15 cellular contexts compared by ENCODE assay signal in the genomic region with DNA sequence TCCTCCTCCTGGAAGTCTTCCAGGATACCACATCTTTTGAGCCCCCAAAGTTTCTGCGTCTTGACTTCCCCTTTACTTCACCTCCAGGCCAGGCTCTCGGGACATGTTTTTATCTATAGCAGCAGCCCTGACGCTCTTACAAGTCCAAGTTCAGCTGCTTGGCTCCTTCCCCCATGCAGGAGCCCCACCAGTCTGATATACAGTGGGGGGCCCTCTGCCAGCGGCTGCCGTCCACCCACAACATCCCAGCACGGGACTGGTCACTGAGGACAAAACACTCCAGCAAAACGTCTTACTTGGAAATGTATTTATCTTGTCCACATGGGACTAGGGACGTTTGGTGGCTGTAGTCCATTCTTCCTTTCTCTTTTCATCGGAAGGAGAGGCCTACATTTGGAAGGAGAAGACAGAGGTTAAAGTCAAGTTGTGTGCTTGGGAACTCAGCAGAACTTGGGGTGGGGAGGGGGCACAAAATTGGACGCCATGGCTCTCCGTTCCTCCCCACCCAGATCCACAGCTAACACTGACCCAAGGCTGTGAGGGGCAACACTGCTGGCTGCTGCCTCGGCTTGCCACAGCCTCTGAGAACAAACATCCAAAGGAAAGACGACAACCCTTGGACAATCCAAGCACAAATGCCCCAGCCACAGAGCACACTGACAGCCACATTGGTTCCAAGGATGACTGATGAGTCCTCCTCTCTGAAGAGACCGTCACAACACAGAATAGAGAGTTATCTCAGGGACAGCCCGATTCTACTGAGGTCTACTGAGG. TPM values are rescaled to one million over a fixed set of nuclear protein-coding genes. Genes with fewer than 3 reads are reported as not detected.
DNase-seq lines count a peak whose midpoint lies in the region; ATAC-seq, FAIRE-seq and TF ChIP-seq lines count a peak whose summit lies in the region.
"Had no signal": no experiment of that assay in that cellular context is flagged by ENCODE, and none has a peak within 500 bp of the region (broad histone marks: within the 10 kb centered on the region; RNA-seq: fewer than 3 reads in every experiment).

No MANE protein-coding gene starts in this region.

- H3K27ac ChIP-seq in HepG2 (ENCODE audit: extremely low read length, insufficient read depth, low read length) (no peak overlapping the region), right lobe of liver (no peak overlapping the region)

- H2AFZ ChIP-seq in HepG2 (ENCODE audit: low read length) = no peak overlapping the region

- H3K27me3 Mint-ChIP-seq in activated T-helper 17 cell treated with anti-CD3 and anti-CD28 coated beads, Interleukin-2, amount 50 U/mL, for 72 hours = no peaks in the 10 kb centered on the region

- no peak overlapping the region for H3K4me2 ChIP-seq in HepG2 (ENCODE audit: low read depth, low read length)

- H3K36me3 Mint-ChIP-seq in activated T-helper 17 cell treated with anti-CD3 and anti-CD28 coated beads, Interleukin-2, amount 50 U/mL, for 72 hours (ENCODE audit: low read depth) = peaks cover 87% of the 10 kb centered on the region

- CTCF ChIA-PET in HepG2 (lab: Yijun Ruan, JAX; ENCODE audit: low intra/inter-chr PET ratio, low total read pairs) = no interaction called here

- no peaks in the 10 kb centered on the region for H3K36me3 ChIP-seq in HepG2 (replicated peaks in 1 of 2; ENCODE audit: control insufficient read depth in 1 of 2, insufficient read depth in 2 of 2, low read length in 2 of 2)
- H3K36me3 ChIP-seq in right lobe of liver = peaks cover 0 to 6% (median 0%) of the 10 kb centered on the region in 4 donors
- H3K36me3 ChIP-seq: BE2C had no signal

- H3K9me3 ChIP-seq in HepG2 (ENCODE audit: low read length) (peaks cover 14% of the 10 kb centered on the region), right lobe of liver (no peaks in the 10 kb centered on the region)
- H3K9me3 ChIP-seq: BE2C had no signal

- TF ChIP-seq EP300 in HepG2 (IDR thresholded peaks at IDR 0.05; ENCODE audit: low read depth in 2 of 2, low read length in 2 of 2) (no peak), HepG2 (CRISPR knock-in tag; IDR thresholded peaks at IDR 0.05; ENCODE audit: borderline replicate concordance) (no peak)

- peak overlapping the region; percentile 36 for H3K27ac Mint-ChIP-seq in activated T-helper 17 cell treated with anti-CD3 and anti-CD28 coated beads, Interleukin-2, amount 50 U/mL, for 72 hours

- peak; percentile 34; the same call in 1 of the 3 replicates for ATAC-seq in HepG2
- ATAC-seq in right lobe of liver = no peak
- no peak for ATAC-seq in activated T-helper 17 cell treated with anti-CD3 and anti-CD28 coated beads, Interleukin-2, amount 50 U/mL, for 72 hours (replicated peaks)
- ATAC-seq in GM19328 (IDR thresholded peaks at IDR 0.05; ENCODE audit: unreplicated experiment) = no peak
- no peak for ATAC-seq in HG02970 (IDR thresholded peaks at IDR 0.05; ENCODE audit: low FRiP score, unreplicated experiment)

- H3K27me3 ChIP-seq in HepG2 (ENCODE audit: control insufficient read depth in 1 of 2, insufficient read depth in 2 of 2, low read length in 2 of 2) = peaks cover 4 to 44% of the 10 kb centered on the region in 2 experiments; a peak in 4 of 5 replicates
- H3K27me3 ChIP-seq in right lobe of liver = no peaks in the 10 kb centered on the region
- H3K27me3 ChIP-seq: BE2C had no signal

- TF ChIP-seq RAD21 in HepG2 (CRISPR knock-in tag; IDR thresholded peaks at IDR 0.05) = no peak

- intact Hi-C loops in HepG2 (cut with micrococcal nuclease; ENCODE audit: unreplicated experiment) (no loop called here), right lobe of liver (cut with DNase I) (no loop called here)

- POLR2A ChIA-PET in HepG2 (lab: Yijun Ruan, JAX) = no interaction called here

- H3K4me1 Mint-ChIP-seq in activated T-helper 17 cell treated with anti-CD3 and anti-CD28 coated beads, Interleukin-2, amount 50 U/mL, for 72 hours = peaks cover 5% of the 10 kb centered on the region

- no peak for FAIRE-seq in HepG2 (lab: Jason Lieb, UNC)
- FAIRE-seq: H54 had no signal

- 26% methylated on average over 15 of the region's 15 CpGs for WGBS in HepG2 (ENCODE audit: low lambda C conversion rate)
- 52% methylated on average over 10 of the region's 15 CpGs for WGBS in right lobe of liver (ENCODE audit: insufficient coverage, low coverage, low lambda C conversion rate, missing lambda C conversion rate)

- DNase-seq in HepG2 (ENCODE audit: low spot score) (no peak), right lobe of liver (no peak), mesenteric fat pad (ENCODE audit: low spot score) (peak; percentile 69), NCI-H446 treated with DMSO at 0.1 percent for 48 hours (lab: John Stamatoyannopoulos, UW) (no peak), AG08396 (ENCODE audit: low spot score) (no peak)
- DNase-seq: BE2C, EL, Karpas-422, MM.1S, NCI-H187 treated with DMSO at 0.1 percent for 48 hours, NCI-H774 had no signal

- no peaks in the 10 kb centered on the region for H3K9me3 Mint-ChIP-seq in activated T-helper 17 cell treated with anti-CD3 and anti-CD28 coated beads, Interleukin-2, amount 50 U/mL, for 72 hours

- H3K79me2 ChIP-seq in HepG2 (ENCODE audit: insufficient read depth, low read length) = no peaks in the 10 kb centered on the region

- no peak for TF ChIP-seq CTCF in HepG2 (CRISPR knock-in tag; IDR thresholded peaks at IDR 0.05)
- no peak for TF ChIP-seq CTCF in right lobe of liver (IDR thresholded peaks at IDR 0.05)

- H3K4me1 ChIP-seq in HepG2 (ENCODE audit: insufficient read depth, low read length) (no peaks in the 10 kb centered on the region), right lobe of liver (no peaks in the 10 kb centered on the region)
- H3K4me1 ChIP-seq: BE2C had no signal

- BruUV-seq in HepG2 (replicated peaks; lab: Mats Ljungman, UMichigan) = no TSS peak

- no peaks in the 10 kb centered on the region for H4K20me1 ChIP-seq in HepG2 (ENCODE audit: insufficient read depth, low read length)

- H3K4me3 ChIP-seq in HepG2 (replicated peaks in 1 of 3; ENCODE audit: insufficient read depth in 1 of 3, low read depth in 2 of 3, low read length in 3 of 3) (no peak overlapping the region), right lobe of liver (no peak overlapping the region)

- TF ChIP-seq POLR2A in HepG2 (IDR thresholded peaks at IDR 0.05; ENCODE audit: insufficient read depth in 1 of 2, low read depth in 2 of 2, low read length in 2 of 2) (no peak), right lobe of liver (IDR thresholded peaks at IDR 0.05) (no peak)

- in situ Hi-C loops in HepG2 (cut with HindIII; ENCODE audit: extremely low pct_ligation_motif_present, low pct_unique_long_range_greater_than_20kb) = no loop called here

- H3K9ac ChIP-seq in HepG2 (ENCODE audit: insufficient read depth, low read depth, low read length) = no peak overlapping the region

- H3K4me3 Mint-ChIP-seq in activated T-helper 17 cell treated with anti-CD3 and anti-CD28 coated beads, Interleukin-2, amount 50 U/mL, for 72 hours = no peak overlapping the region

TF ChIP-seq in HepG2, 621 proteins besides CTCF, POLR2A, EP300 and RAD21:
- TF ChIP-seq TBX3 (IDR thresholded peaks at IDR 0.05; ENCODE audit: borderline replicate concordance) (no peak), KDM1A (CRISPR knock-in tag; IDR thresholded peaks at IDR 0.05) (no peak), ZBTB7A (CRISPR knock-in tag; IDR thresholded peaks at IDR 0.05) (0 out of 2 replicates have a peak, but pooled peaks have one; percentile 29)
TF ChIP-seq in HepG2: peak in this region for 1.

RNA-seq across cellular contexts. Expression of gene RASSF2, which starts 22.5 kb away (rescaled TPM):
- total RNA-seq in HepG2 (2016; rRNA removed; fragmentation: Illumina TruSeq; extraction: Trizol) (0.53 and 0.83 TPM in 2 replicates), right lobe of liver (1 to 10 TPM; 2.0 to 4.8 (median 4.2) TPM), mesenteric fat pad (29.7 TPM)
- total RNA-seq in HepG2 (2016; cell fraction: cytosol; rRNA removed; fragmentation: Illumina TruSeq; extraction: Trizol; ENCODE audit: low read depth) = under 0.01 and 0.09 TPM in 2 replicates
- total RNA-seq in HepG2 (2016; cell fraction: insoluble cytoplasmic fraction; rRNA removed; fragmentation: Illumina TruSeq; extraction: Trizol) = 0.61 and 0.86 TPM in 2 replicates
- total RNA-seq in HepG2 (2016; cell fraction: membrane; rRNA removed; fragmentation: Illumina TruSeq; extraction: Trizol) = 0.25 and 0.31 TPM in 2 replicates
- total RNA-seq in HepG2 (2016; cell fraction: nucleus; rRNA removed; fragmentation: Illumina TruSeq; extraction: Trizol) = 0.19 and 0.44 TPM in 2 replicates
- 0.09 and 0.16 TPM in 2 replicates for polyA plus RNA-seq in HepG2 (2011; rRNA removed)
- polyA plus RNA-seq in HepG2 (2011; cell fraction: cytosol; rRNA removed) = 0.09 and 0.10 TPM in 2 replicates
- 0.11 and 0.19 TPM in 2 replicates for polyA plus RNA-seq in HepG2 (2011; cell fraction: nucleus; rRNA removed)
- 0.05 and 0.08 TPM in 2 replicates for polyA plus RNA-seq in HepG2 (2012)
- polyA plus RNA-seq in HepG2 (2016; cell fraction: cytosol; fragmentation: Illumina TruSeq; extraction: Trizol; ENCODE audit: low read depth) = 0.06 and 0.08 TPM in 2 replicates
- polyA plus RNA-seq in HepG2 (2016; cell fraction: insoluble cytoplasmic fraction; fragmentation: Illumina TruSeq; extraction: Trizol; ENCODE audit: low read depth) = 0.59 and 0.73 TPM in 2 replicates
- 0.10 and 0.11 TPM in 2 replicates for polyA plus RNA-seq in HepG2 (2016; cell fraction: membrane; fragmentation: Illumina TruSeq; extraction: Trizol; ENCODE audit: low read depth)
- 0.48 and 0.55 TPM in 2 replicates for polyA plus RNA-seq in HepG2 (2016; cell fraction: nucleus; fragmentation: Illumina TruSeq; extraction: Trizol; ENCODE audit: insufficient read depth, low read depth)
- 0.06 TPM in 1 of 2 replicates, not detected in the other for polyA minus RNA-seq in HepG2 (2011; rRNA and poly(A)+ RNA removed; ENCODE audit: low replicate concordance)
- 0.10 TPM in 1 of 2 replicates, not detected in the other for polyA minus RNA-seq in HepG2 (2011; cell fraction: cytosol; rRNA and poly(A)+ RNA removed)
- polyA minus RNA-seq in HepG2 (2011; cell fraction: nucleus; rRNA and poly(A)+ RNA removed) = 0.12 and 0.13 TPM in 2 replicates
- total RNA-seq in activated T-helper 17 cell treated with anti-CD3 and anti-CD28 coated beads, Interleukin-2, amount 50 U/mL, for 72 hours = 10 to 100 TPM; 50.2 to 58.4 TPM
